ENCODE assay signal across 27 cellular contexts in genomic region chr3:82177774-82178173, GRCh38.
"Had no signal": no experiment of that assay in that cellular context is flagged by ENCODE, and none has a peak within 500 bp of the region (broad histone marks: within the 10 kb centered on the region; RNA-seq: fewer than 3 reads in every experiment).

No MANE protein-coding gene starts in this region.

- H3K4me3 Mint-ChIP-seq: dendritic cell treated with granulocyte-macrophage colony-stimulating factor and Interleukin-4, amounts not matched to agents 40 ng/mL and 50 ng/mL, for 4 days; effector memory CD8-positive, alpha-beta T cell; endodermal cell; mesothelial cell of epicardium had no signal

- H3K27me3 ChIP-seq: colonic mucosa, esophagus squamous epithelium, gastrocnemius medialis, heart right ventricle, left lung had no signal

- H3K27ac ChIP-seq: colonic mucosa, epithelial cell of prostate, esophagus squamous epithelium, gastrocnemius medialis, heart right ventricle, left lung, lower lobe of right lung had no signal

- H3K9me3 Mint-ChIP-seq: dendritic cell treated with granulocyte-macrophage colony-stimulating factor and Interleukin-4, amounts not matched to agents 40 ng/mL and 50 ng/mL, for 4 days; effector memory CD8-positive, alpha-beta T cell; endodermal cell; mesothelial cell of epicardium had no signal

- H3K4me1 Mint-ChIP-seq: endodermal cell, mesothelial cell of epicardium had no signal

- H3K36me3 Mint-ChIP-seq: mesothelial cell of epicardium had no signal

- H3K27ac Mint-ChIP-seq: dendritic cell treated with granulocyte-macrophage colony-stimulating factor and Interleukin-4, amounts not matched to agents 40 ng/mL and 50 ng/mL, for 4 days; effector memory CD8-positive, alpha-beta T cell; endodermal cell; mesothelial cell of epicardium had no signal

- DNase-seq: colonic mucosa; cortex of kidney; effector CD8-positive, alpha-beta T cell; effector memory CD8-positive, alpha-beta T cell; endodermal cell; erythroblast; esophagus squamous epithelium; foreskin fibroblast; foreskin melanocyte; gastrocnemius medialis; glutamatergic neuron; head of caudate nucleus; heart right ventricle; hippocampal formation; left cardiac atrium; left lung; left ventricle myocardium superior; lower lobe of right lung; mesenchymal stem cell; mucosa of descending colon had no signal

- ATAC-seq: effector memory CD8-positive, alpha-beta T cell; esophagus mucosa; gastrocnemius medialis; heart right ventricle; left cardiac atrium; left lung; left ventricle myocardium superior; lower lobe of right lung; mucosa of descending colon had no signal

- H3K36me3 ChIP-seq: colonic mucosa, esophagus squamous epithelium, gastrocnemius medialis, heart right ventricle, left lung, lower lobe of right lung had no signal

- FAIRE-seq: endometrium, islet of Langerhans, keratinocyte had no signal

- H3K9me3 ChIP-seq: colonic mucosa, esophagus squamous epithelium, gastrocnemius medialis, heart right ventricle, left lung, lower lobe of right lung had no signal

- H3K27me3 Mint-ChIP-seq: dendritic cell treated with granulocyte-macrophage colony-stimulating factor and Interleukin-4, amounts not matched to agents 40 ng/mL and 50 ng/mL, for 4 days; effector memory CD8-positive, alpha-beta T cell had no signal

- H3K4me1 ChIP-seq: colonic mucosa, esophagus squamous epithelium, gastrocnemius medialis, heart right ventricle, left lung, lower lobe of right lung had no signal

- H3K4me3 ChIP-seq: colonic mucosa, esophagus squamous epithelium, gastrocnemius medialis, heart right ventricle, left lung, lower lobe of right lung, mucosa of descending colon had no signal
